Comparison of ENCODE assay signal across 7 cellular contexts in genomic region chr2:119366649-119367471, GRCh38. TPM values are rescaled to one million over a fixed set of nuclear protein-coding genes. Genes with fewer than 3 reads are reported as not detected.
DNase-seq lines count a peak whose midpoint lies in the region; ATAC-seq and TF ChIP-seq lines count a peak whose summit lies in the region.

Gene C2orf76, minus strand, starts transcription at chr2:119366834. Its CDS starts 26,875 bp downstream, at chr2:119339959.
Gene DBI, plus strand, starts transcription at chr2:119366977. Its CDS starts 75 bp downstream, at chr2:119367052.

- peak within 1 kb of the TSS; percentile 89 for H3K27ac ChIP-seq in hepatocyte

- H3K9me2 ChIP-seq in hepatocyte (replicated peaks; ENCODE audit: insufficient read depth) = no peaks in the 10 kb centered on the region

- peak within 1 kb of the TSS; percentile 76 for H2AFZ ChIP-seq in hepatocyte

- peaks cover 14% of the 10 kb centered on the region for H4K20me1 ChIP-seq in hepatocyte (ENCODE audit: insufficient read depth, poor library complexity, severe bottlenecking)

- DNase-seq in NCI-H2029 (lab: John Stamatoyannopoulos, UW) = peak; percentile 95
- peak; percentile 88 for DNase-seq in T1000 (lab: John Stamatoyannopoulos, UW)
- DNase-seq in astrocyte of the hippocampus (ENCODE audit: low read depth, low spot score) = peak; percentile 98
- DNase-seq in hepatocyte (ENCODE audit: low spot score) = peak; percentile 97
- peak; percentile 97 for DNase-seq in retina

- peaks cover 49% of the 10 kb centered on the region for H3K79me2 ChIP-seq in hepatocyte

- H3K4me1 ChIP-seq in hepatocyte (ENCODE audit: insufficient read depth) = peaks cover 23% of the 10 kb centered on the region

- ATAC-seq in GM18505 (IDR thresholded peaks at IDR 0.05; ENCODE audit: unreplicated experiment) = peak; percentile 96
- peak; percentile 94 for ATAC-seq in HG02973 (IDR thresholded peaks at IDR 0.05; ENCODE audit: unreplicated experiment)

- no peaks in the 10 kb centered on the region for H3K36me3 ChIP-seq in hepatocyte (replicated peaks; ENCODE audit: insufficient read depth, low read depth)

- peak; percentile 94 for TF ChIP-seq POLR2A in GM18505 (IDR thresholded peaks at IDR 0.05; ENCODE audit: borderline replicate concordance, extremely low read depth, insufficient read depth, insufficient read length)

- H3K4me3 ChIP-seq in hepatocyte = peak within 1 kb of the TSS; percentile 88

- peak within 1 kb of the TSS; percentile 98 for H3K4me2 ChIP-seq in hepatocyte

- under 1% methylated on average over 51 of the region's 65 CpGs for whole genome bisulfite sequencing in hepatocyte (ENCODE audit: low lambda C conversion rate, missing lambda C conversion rate)

- H3K9me3 ChIP-seq in hepatocyte (ENCODE audit: low read depth) = no peaks in the 10 kb centered on the region

- H3K27me3 ChIP-seq in hepatocyte = no peaks in the 10 kb centered on the region

- TF ChIP-seq CTCF in hepatocyte (IDR thresholded peaks at IDR 0.05; ENCODE audit: poor library complexity) = no peak

RNA-seq across cellular contexts. Expression of gene C2orf76, which starts in this region (rescaled TPM):
- 11.3 and 16.6 TPM in 2 replicates for total RNA-seq in hepatocyte
- polyA plus RNA-seq in hepatocyte = 17.6 and 18.3 TPM in 2 replicates

RNA-seq across cellular contexts. Expression of gene DBI, which starts in this region (rescaled TPM):
- total RNA-seq in hepatocyte = 272 TPM in 2 replicates
- polyA plus RNA-seq in hepatocyte = 675 and 755 TPM in 2 replicates

Comparison
In these comparisons a context has a peak if more than half of its experiments do, and no peak if none do; other contexts are left out.
1. Peak in every context shown above with its lines: DNase-seq, ATAC-seq, H3K4me3 ChIP-seq and H3K27ac ChIP-seq.